ENCODE assay signal across 14 cellular contexts in genomic region chr3:124283644-124284008, GRCh38.
"Had no signal": no experiment of that assay in that cellular context is flagged by ENCODE, and none has a peak within 500 bp of the region (broad histone marks: within the 10 kb centered on the region; RNA-seq: fewer than 3 reads in every experiment).

No MANE protein-coding gene starts in this region.

- H3K4me3 ChIP-seq: breast epithelium, mucosa of descending colon, psoas muscle, tibial nerve had no signal

- DNase-seq: activated CD4-positive, alpha-beta memory T cell treated with anti-CD3 and anti-CD28 coated beads for 36 hours; activated CD4-positive, CD25-positive, alpha-beta regulatory T cell treated with anti-CD3 and anti-CD28 coated beads, Interleukin-2, amount 50 U/mL, for 72 hours; activated gamma-delta T cell; activated T-cell treated with anti-CD3 and anti-CD28 coated beads, Interleukin-2, amount 50 U/mL, for 4 hours; amygdala; effector CD4-positive, alpha-beta T cell; hypothalamus; mucosa of descending colon; occipital lobe; psoas muscle; SHP77 treated with DMSO at 0.1 percent for 48 hours; stimulated activated CD4-positive, alpha-beta T cell treated with anti-CD3 and anti-CD28 coated beads, Interleukin-4, amount 100 ng/mL, for 4 hours had no signal

- H3K27me3 ChIP-seq: breast epithelium, tibial nerve had no signal

- H3K36me3 ChIP-seq: breast epithelium, tibial nerve had no signal

- H3K4me1 ChIP-seq: breast epithelium, psoas muscle had no signal

- H3K27ac ChIP-seq: psoas muscle had no signal

- H3K9me3 ChIP-seq: breast epithelium, mucosa of descending colon, psoas muscle, tibial nerve had no signal
